Comparison of ENCODE assay signal across 1 cellular context in genomic region chr1:155120253-155120652, GRCh38.
A peak's percentile ranks its signal among the peaks of the same experiment; 100 is the strongest.
TF ChIP-seq lines count a peak whose summit lies in the region.

No MANE protein-coding gene starts in this region.

TF ChIP-seq in K562, 482 proteins besides CTCF, POLR2A, EP300 and RAD21 (continues in another document):
- TF ChIP-seq KLF6 (CRISPR knock-in tag; IDR thresholded peaks at IDR 0.05; ENCODE audit: borderline replicate concordance): no peak
- no peak for TF ChIP-seq EP400 (IDR thresholded peaks at IDR 0.05)
- no peak for TF ChIP-seq ARHGAP35 (IDR thresholded peaks at IDR 0.05; ENCODE audit: partially characterized antibody)
- no peak for TF ChIP-seq ZNF445 (CRISPR knock-in tag; IDR thresholded peaks at IDR 0.05; ENCODE audit: low read depth)
- peak in 1 of 2 experiments; percentile 58; a peak in 1 of 4 replicates for TF ChIP-seq RCOR1 (IDR thresholded peaks at IDR 0.05; ENCODE audit: borderline replicate concordance in 1 of 2, low read depth in 2 of 2, low read length in 2 of 2)
- TF ChIP-seq ZNF347 (CRISPR knock-in tag; IDR thresholded peaks at IDR 0.05; ENCODE audit: low read depth): no peak
- no peak for TF ChIP-seq POLR2H (tag; IDR thresholded peaks at IDR 0.05; ENCODE audit: low read depth)
- no peak for TF ChIP-seq CTCFL (IDR thresholded peaks at IDR 0.05; ENCODE audit: borderline replicate concordance, insufficient read depth, low read depth, low read length, poor library complexity, severe bottlenecking)
- TF ChIP-seq TARDBP (IDR thresholded peaks at IDR 0.05): no peak
- TF ChIP-seq DLX4 (CRISPR knock-in tag; IDR thresholded peaks at IDR 0.05): no peak
- no peak for TF ChIP-seq GTF2E2 (tag; IDR thresholded peaks at IDR 0.05)
- peak; percentile 42 for TF ChIP-seq TAL1 (IDR thresholded peaks at IDR 0.05)
- TF ChIP-seq STAG1 (CRISPR knock-in tag; IDR thresholded peaks at IDR 0.05; ENCODE audit: borderline replicate concordance): no peak
- peak; percentile 48; the same call in 1 of the 2 replicates for TF ChIP-seq SOX6 (IDR thresholded peaks at IDR 0.05)
- TF ChIP-seq LEF1 (IDR thresholded peaks at IDR 0.05): no peak
- no peak for TF ChIP-seq SMARCC2 (IDR thresholded peaks at IDR 0.05; ENCODE audit: low read depth)
- TF ChIP-seq ZFP36 (IDR thresholded peaks at IDR 0.05; ENCODE audit: low read depth, low read length, partially characterized antibody): peak; percentile 6
- peak; percentile 51; the same call in 1 of the 2 replicates for TF ChIP-seq L3MBTL2 (IDR thresholded peaks at IDR 0.05)
- TF ChIP-seq, protein P1, sequence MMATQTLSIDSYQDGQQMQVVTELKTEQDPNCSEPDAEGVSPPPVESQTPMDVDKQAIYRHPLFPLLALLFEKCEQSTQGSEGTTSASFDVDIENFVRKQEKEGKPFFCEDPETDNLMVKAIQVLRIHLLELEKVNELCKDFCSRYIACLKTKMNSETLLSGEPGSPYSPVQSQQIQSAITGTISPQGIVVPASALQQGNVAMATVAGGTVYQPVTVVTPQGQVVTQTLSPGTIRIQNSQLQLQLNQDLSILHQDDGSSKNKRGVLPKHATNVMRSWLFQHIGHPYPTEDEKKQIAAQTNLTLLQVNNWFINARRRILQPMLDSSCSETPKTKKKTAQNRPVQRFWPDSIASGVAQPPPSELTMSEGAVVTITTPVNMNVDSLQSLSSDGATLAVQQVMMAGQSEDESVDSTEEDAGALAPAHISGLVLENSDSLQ (IDR thresholded peaks at IDR 0.05): no peak
- no peak for TF ChIP-seq HCFC1 (IDR thresholded peaks at IDR 0.05; ENCODE audit: low read depth, low read length)
- no peak for TF ChIP-seq ZNF507 (tag; conservative IDR thresholded peaks at IDR 0.05)
- no peak for TF ChIP-seq NRF1 (conservative IDR thresholded peaks at IDR 0.05 in 1 of 2, IDR thresholded peaks at IDR 0.05 in 1 of 2)
- TF ChIP-seq PHF8 (IDR thresholded peaks at IDR 0.05; ENCODE audit: borderline replicate concordance, low read length): no peak
- TF ChIP-seq TRIM24 (IDR thresholded peaks at IDR 0.05): no peak
- TF ChIP-seq POU5F1 (IDR thresholded peaks at IDR 0.05; ENCODE audit: borderline replicate concordance, low read depth, low read length, partially characterized antibody): no peak
- TF ChIP-seq U2AF1 (optimal IDR thresholded peaks at IDR 0.05; ENCODE audit: low read depth, low read length): no peak
- no peak for TF ChIP-seq TCF7L2 (IDR thresholded peaks at IDR 0.05; ENCODE audit: low read depth, low read length)
- TF ChIP-seq NFE2 (IDR thresholded peaks at IDR 0.05; ENCODE audit: low read depth): no peak
- TF ChIP-seq ZKSCAN1 (IDR thresholded peaks at IDR 0.05; ENCODE audit: low read depth, low read length): no peak
- no peak for TF ChIP-seq NCOA1 (IDR thresholded peaks at IDR 0.05; ENCODE audit: low read depth)
- TF ChIP-seq ZNF263 (CRISPR knock-in tag; IDR thresholded peaks at IDR 0.05; ENCODE audit: borderline replicate concordance): no peak
- TF ChIP-seq ELF4 (CRISPR knock-in tag; IDR thresholded peaks at IDR 0.05): no peak
- no peak for TF ChIP-seq FOXM1 (IDR thresholded peaks at IDR 0.05; ENCODE audit: low read depth)
- TF ChIP-seq FOXM1 (CRISPR knock-in tag; IDR thresholded peaks at IDR 0.05; ENCODE audit: low read depth): no peak
- no peak for TF ChIP-seq ZNF224 (CRISPR knock-in tag; IDR thresholded peaks at IDR 0.05)
- no peak for TF ChIP-seq NONO (IDR thresholded peaks at IDR 0.05; ENCODE audit: low read depth in 2 of 2, low read length in 1 of 2)
- TF ChIP-seq ETV5 (CRISPR knock-in tag; IDR thresholded peaks at IDR 0.05; ENCODE audit: low read depth): no peak
- TF ChIP-seq NFE2L1 (tag; IDR thresholded peaks at IDR 0.05; ENCODE audit: borderline replicate concordance, low read depth): no peak
- no peak for TF ChIP-seq SMAD1 (IDR thresholded peaks at IDR 0.05; ENCODE audit: low read depth, low read length, partially characterized antibody)
- TF ChIP-seq PCBP1 (IDR thresholded peaks at IDR 0.05; ENCODE audit: low read depth, low read length, poor library complexity, severe bottlenecking): no peak
- TF ChIP-seq, protein P2, sequence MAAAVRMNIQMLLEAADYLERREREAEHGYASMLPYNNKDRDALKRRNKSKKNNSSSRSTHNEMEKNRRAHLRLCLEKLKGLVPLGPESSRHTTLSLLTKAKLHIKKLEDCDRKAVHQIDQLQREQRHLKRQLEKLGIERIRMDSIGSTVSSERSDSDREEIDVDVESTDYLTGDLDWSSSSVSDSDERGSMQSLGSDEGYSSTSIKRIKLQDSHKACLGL (CRISPR knock-in tag; IDR thresholded peaks at IDR 0.05; ENCODE audit: borderline replicate concordance, poor library complexity, severe bottlenecking): no peak
- no peak for TF ChIP-seq SIRT6 (IDR thresholded peaks at IDR 0.05; ENCODE audit: low read depth, low read length)
- TF ChIP-seq ZNF239 (CRISPR knock-in tag; IDR thresholded peaks at IDR 0.05): no peak
- no peak for TF ChIP-seq ZFP1 (CRISPR knock-in tag; IDR thresholded peaks at IDR 0.05)
- no peak for TF ChIP-seq CEBPB (tag; IDR thresholded peaks at IDR 0.05)
- no peak for TF ChIP-seq KLF13 (tag; IDR thresholded peaks at IDR 0.05; ENCODE audit: borderline replicate concordance, low read depth)
- no peak for TF ChIP-seq ZNF174 (CRISPR knock-in tag; IDR thresholded peaks at IDR 0.05)
- no peak for TF ChIP-seq BHLHE40 (IDR thresholded peaks at IDR 0.05; ENCODE audit: low read length)
- no peak for TF ChIP-seq ZNF197 (CRISPR knock-in tag; IDR thresholded peaks at IDR 0.05; ENCODE audit: low read depth)
- TF ChIP-seq NFIC (IDR thresholded peaks at IDR 0.05): no peak
- 0 out of 2 replicates have a peak, but pooled peaks have one; percentile 23 for TF ChIP-seq ZNF766 (CRISPR knock-in tag; conservative IDR thresholded peaks at IDR 0.05)
- no peak for TF ChIP-seq JUND (IDR thresholded peaks at IDR 0.05; ENCODE audit: borderline replicate concordance, low read depth, low read length)
- TF ChIP-seq JUND (tag; IDR thresholded peaks at IDR 0.05; ENCODE audit: borderline replicate concordance, low read depth, low read length): peak; percentile 10; the same call in 1 of the 3 replicates
- no peak for TF ChIP-seq MXI1 (IDR thresholded peaks at IDR 0.05; ENCODE audit: low read depth, low read length)
- TF ChIP-seq FOXJ2 (tag; IDR thresholded peaks at IDR 0.05): peak; percentile 56; the same call in 1 of the 2 replicates
- no peak for TF ChIP-seq PTRF (tag; IDR thresholded peaks at IDR 0.05)
- no peak for TF ChIP-seq SP1 (CRISPR knock-in tag; IDR thresholded peaks at IDR 0.05)
- no peak for TF ChIP-seq TRIM28 (IDR thresholded peaks at IDR 0.05)
- peak; percentile 8; the same call in 1 of the 2 replicates for TF ChIP-seq NBN (IDR thresholded peaks at IDR 0.05; ENCODE audit: low read depth)
- TF ChIP-seq ZNF436 (CRISPR knock-in tag; IDR thresholded peaks at IDR 0.05): no peak
- no peak for TF ChIP-seq FOXJ3 (CRISPR knock-in tag; IDR thresholded peaks at IDR 0.05)
- TF ChIP-seq ARNT (IDR thresholded peaks at IDR 0.05): no peak
- TF ChIP-seq, protein P3, sequence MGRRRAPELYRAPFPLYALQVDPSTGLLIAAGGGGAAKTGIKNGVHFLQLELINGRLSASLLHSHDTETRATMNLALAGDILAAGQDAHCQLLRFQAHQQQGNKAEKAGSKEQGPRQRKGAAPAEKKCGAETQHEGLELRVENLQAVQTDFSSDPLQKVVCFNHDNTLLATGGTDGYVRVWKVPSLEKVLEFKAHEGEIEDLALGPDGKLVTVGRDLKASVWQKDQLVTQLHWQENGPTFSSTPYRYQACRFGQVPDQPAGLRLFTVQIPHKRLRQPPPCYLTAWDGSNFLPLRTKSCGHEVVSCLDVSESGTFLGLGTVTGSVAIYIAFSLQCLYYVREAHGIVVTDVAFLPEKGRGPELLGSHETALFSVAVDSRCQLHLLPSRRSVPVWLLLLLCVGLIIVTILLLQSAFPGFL (CRISPR knock-in tag; IDR thresholded peaks at IDR 0.05): no peak
- TF ChIP-seq, protein P4, sequence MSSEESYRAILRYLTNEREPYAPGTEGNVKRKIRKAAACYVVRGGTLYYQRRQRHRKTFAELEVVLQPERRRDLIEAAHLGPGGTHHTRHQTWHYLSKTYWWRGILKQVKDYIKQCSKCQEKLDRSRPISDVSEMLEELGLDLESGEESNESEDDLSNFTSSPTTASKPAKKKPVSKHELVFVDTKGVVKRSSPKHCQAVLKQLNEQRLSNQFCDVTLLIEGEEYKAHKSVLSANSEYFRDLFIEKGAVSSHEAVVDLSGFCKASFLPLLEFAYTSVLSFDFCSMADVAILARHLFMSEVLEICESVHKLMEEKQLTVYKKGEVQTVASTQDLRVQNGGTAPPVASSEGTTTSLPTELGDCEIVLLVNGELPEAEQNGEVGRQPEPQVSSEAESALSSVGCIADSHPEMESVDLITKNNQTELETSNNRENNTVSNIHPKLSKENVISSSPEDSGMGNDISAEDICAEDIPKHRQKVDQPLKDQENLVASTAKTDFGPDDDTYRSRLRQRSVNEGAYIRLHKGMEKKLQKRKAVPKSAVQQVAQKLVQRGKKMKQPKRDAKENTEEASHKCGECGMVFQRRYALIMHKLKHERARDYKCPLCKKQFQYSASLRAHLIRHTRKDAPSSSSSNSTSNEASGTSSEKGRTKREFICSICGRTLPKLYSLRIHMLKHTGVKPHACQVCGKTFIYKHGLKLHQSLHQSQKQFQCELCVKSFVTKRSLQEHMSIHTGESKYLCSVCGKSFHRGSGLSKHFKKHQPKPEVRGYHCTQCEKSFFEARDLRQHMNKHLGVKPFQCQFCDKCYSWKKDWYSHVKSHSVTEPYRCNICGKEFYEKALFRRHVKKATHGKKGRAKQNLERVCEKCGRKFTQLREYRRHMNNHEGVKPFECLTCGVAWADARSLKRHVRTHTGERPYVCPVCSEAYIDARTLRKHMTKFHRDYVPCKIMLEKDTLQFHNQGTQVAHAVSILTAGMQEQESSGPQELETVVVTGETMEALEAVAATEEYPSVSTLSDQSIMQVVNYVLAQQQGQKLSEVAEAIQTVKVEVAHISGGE (CRISPR knock-in tag; IDR thresholded peaks at IDR 0.05): peak in 1 of 3 experiments; percentile 46; a peak in 2 of 6 replicates
- TF ChIP-seq ZBTB1 (CRISPR knock-in tag; IDR thresholded peaks at IDR 0.05; ENCODE audit: borderline replicate concordance, low read depth): no peak
- peak; percentile 26 for TF ChIP-seq TBP (optimal IDR thresholded peaks at IDR 0.05; ENCODE audit: low read depth, low read length)
- no peak for TF ChIP-seq NR4A1 (CRISPR knock-in tag; IDR thresholded peaks at IDR 0.05)
- no peak for TF ChIP-seq NR4A1 (tag; IDR thresholded peaks at IDR 0.05)
- no peak for TF ChIP-seq ZNF384 (IDR thresholded peaks at IDR 0.05; ENCODE audit: low read depth, low read length)
- no peak; the same call in 1 of the 2 replicates for TF ChIP-seq VEZF1 (CRISPR knock-in tag; IDR thresholded peaks at IDR 0.05)
- TF ChIP-seq RAD51 (IDR thresholded peaks at IDR 0.05; ENCODE audit: borderline replicate concordance, low read depth): no peak
- no peak for TF ChIP-seq PHF21A (IDR thresholded peaks at IDR 0.05; ENCODE audit: borderline replicate concordance, low read depth)
- no peak for TF ChIP-seq STAT5B (CRISPR knock-in tag; IDR thresholded peaks at IDR 0.05)
- TF ChIP-seq CHD2 (IDR thresholded peaks at IDR 0.05; ENCODE audit: low read depth, low read length): no peak
